In the genomic region with DNA sequence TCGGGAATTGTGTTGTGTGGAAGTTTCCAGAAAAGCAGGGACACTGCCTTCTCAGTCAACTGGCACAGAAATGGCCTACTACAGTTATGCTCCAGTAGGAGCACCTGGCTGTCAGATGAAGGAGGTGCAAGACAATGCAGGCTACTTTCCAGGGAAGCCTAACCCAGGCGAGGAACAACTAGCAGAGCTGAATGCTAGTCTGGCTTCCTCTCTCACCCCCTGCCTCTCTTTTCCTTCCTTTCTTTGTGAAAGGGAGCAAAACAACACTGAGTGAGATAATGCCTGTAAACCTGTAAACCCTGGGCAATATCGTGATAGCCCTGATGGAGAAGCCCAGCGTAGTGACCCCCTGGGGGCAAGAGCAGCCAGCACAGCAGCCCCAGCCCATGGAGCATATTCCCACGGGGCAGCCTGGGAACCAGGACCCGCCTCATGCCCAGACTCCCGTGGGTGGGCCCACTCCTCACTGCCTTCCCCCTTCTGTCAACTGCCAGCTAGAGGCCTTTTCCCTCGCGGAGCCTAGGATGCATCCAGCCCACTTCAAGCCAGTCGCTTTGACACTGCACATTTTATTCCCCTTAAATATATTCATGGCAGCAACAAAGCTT, we compare ENCODE assay signal across 13 cellular contexts.
"Had no signal": no experiment of that assay in that cellular context is flagged by ENCODE, and none has a peak within 500 bp of the region (broad histone marks: within the 10 kb centered on the region; RNA-seq: fewer than 3 reads in every experiment).

No MANE protein-coding gene starts in this region.

- H3K4me1 Mint-ChIP-seq: mesothelial cell of epicardium had no signal

- H3K4me3 ChIP-seq: esophagus muscularis mucosa, thyroid gland had no signal

- H3K27me3 ChIP-seq: thyroid gland had no signal

- FAIRE-seq: kidney, small intestine had no signal

- H3K4me3 Mint-ChIP-seq: activated CD8-positive, alpha-beta T cell treated with anti-CD3 and anti-CD28 coated beads, Interleukin-2, amount 10 ng/mL, durations not matched to agents 7 days and 5 days; activated naive CD8-positive, alpha-beta T cell; mesothelial cell of epicardium had no signal

- H3K27ac ChIP-seq: esophagus muscularis mucosa, VCaP had no signal

- ATAC-seq: activated CD8-positive, alpha-beta T cell treated with anti-CD3 and anti-CD28 coated beads, Interleukin-2, amount 10 ng/mL, durations not matched to agents 7 days and 5 days; left ventricle myocardium superior; right cardiac atrium had no signal

- H3K9me3 ChIP-seq: esophagus muscularis mucosa, thyroid gland had no signal

- H3K36me3 ChIP-seq: esophagus muscularis mucosa, thyroid gland had no signal

- H3K27me3 Mint-ChIP-seq: activated naive CD8-positive, alpha-beta T cell had no signal

- DNase-seq: activated CD4-positive, alpha-beta T cell treated with anti-CD3 and anti-CD28 coated beads for 48 hours; activated CD8-positive, alpha-beta memory T cell treated with anti-CD3 and anti-CD28 coated beads, Interleukin-2, amount 50 U/mL, for 48 hours; activated CD8-positive, alpha-beta T cell treated with anti-CD3 and anti-CD28 coated beads, Interleukin-2, amount 10 ng/mL, durations not matched to agents 7 days and 5 days; glutamatergic neuron; kidney; left ventricle myocardium superior; right cardiac atrium; small intestine had no signal

- H3K36me3 Mint-ChIP-seq: activated naive CD8-positive, alpha-beta T cell; mesothelial cell of epicardium had no signal

- H3K9me3 Mint-ChIP-seq: mesothelial cell of epicardium had no signal

- H3K27ac Mint-ChIP-seq: activated CD8-positive, alpha-beta T cell treated with anti-CD3 and anti-CD28 coated beads, Interleukin-2, amount 10 ng/mL, durations not matched to agents 7 days and 5 days; activated naive CD8-positive, alpha-beta T cell; mesothelial cell of epicardium had no signal
